8 cellular contexts compared by ENCODE assay signal in the genomic region with DNA sequence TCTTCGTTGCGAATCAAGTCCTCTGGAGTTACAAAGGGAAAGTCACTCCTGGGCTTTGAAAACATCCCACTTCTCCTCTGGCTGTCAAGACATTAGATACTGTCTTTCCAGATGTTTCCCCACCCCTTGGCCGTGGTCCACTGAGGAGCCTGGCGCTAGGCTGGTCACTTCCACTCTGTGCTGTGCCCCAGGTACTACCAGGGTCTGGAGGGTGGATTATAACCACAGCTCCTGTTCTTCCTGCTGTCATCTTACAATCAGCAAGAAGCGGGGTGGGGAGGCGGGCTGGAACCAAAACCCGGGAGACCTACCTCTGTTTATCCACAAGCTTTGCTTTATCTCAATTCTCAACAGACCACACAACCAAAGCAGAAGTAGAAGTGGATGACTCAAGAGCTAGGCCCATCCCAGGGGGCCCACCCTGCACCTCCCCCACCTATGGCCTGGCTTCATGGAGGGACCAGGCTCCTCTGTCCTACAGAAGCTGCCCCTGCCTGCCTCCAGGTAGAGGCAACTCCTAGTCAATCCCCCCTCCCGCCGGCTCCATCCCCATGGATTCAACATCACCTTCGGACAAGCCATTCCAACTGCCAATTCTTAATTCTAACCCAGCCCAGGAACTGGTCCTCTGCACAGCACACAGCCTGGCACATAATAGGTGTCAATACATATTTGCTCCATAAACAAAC. TPM values are rescaled to one million over a fixed set of nuclear protein-coding genes. Genes with fewer than 3 reads are reported as not detected.
DNase-seq lines count a peak whose midpoint lies in the region; ATAC-seq, FAIRE-seq and TF ChIP-seq lines count a peak whose summit lies in the region.

No MANE protein-coding gene starts in this region.

- peaks cover 67% of the 10 kb centered on the region for H3F3A ChIP-seq in smooth muscle cell (ENCODE audit: low read depth)

- peaks cover 86% of the 10 kb centered on the region for H3K4me1 Mint-ChIP-seq in endodermal cell

- peak overlapping the region; percentile 86 for H3K4me2 ChIP-seq in smooth muscle cell

- H3K27me3 ChIP-seq in RWPE2 (ENCODE audit: insufficient read depth, poor library complexity, severe bottlenecking) (no peaks in the 10 kb centered on the region), endodermal cell (ENCODE audit: control insufficient read depth, insufficient read depth, low read length, poor library complexity, severe bottlenecking) (no peaks in the 10 kb centered on the region), smooth muscle cell (ENCODE audit: low read depth) (no peaks in the 10 kb centered on the region)

- peak overlapping the region; percentile 35 for H3K4me3 Mint-ChIP-seq in endodermal cell

- DNase-seq in RWPE2 (ENCODE audit: low spot score) (no peak), endodermal cell (no peak), smooth muscle cell (lab: John Stamatoyannopoulos, UW; ENCODE audit: unreplicated experiment) (no peak), HTR-8/SVneo (ENCODE audit: insufficient read length, low spot score) (no peak), NCI-H1048 (lab: John Stamatoyannopoulos, UW) (no peak)

- H3K27ac ChIP-seq in RWPE2 (ENCODE audit: poor library complexity, severe bottlenecking) (peak overlapping the region; percentile 98), endodermal cell (ENCODE audit: low read depth, low read length) (peak overlapping the region; percentile 55), smooth muscle cell (ENCODE audit: low read depth) (peak overlapping the region; percentile 100)

- H3K36me3 ChIP-seq in RWPE2 (ENCODE audit: low read depth), result no peaks in the 10 kb centered on the region; the same call in 1 of the 2 replicates
- peaks cover 80% of the 10 kb centered on the region for H3K36me3 ChIP-seq in endodermal cell (ENCODE audit: control insufficient read depth, insufficient read depth, low read length)
- H3K36me3 ChIP-seq in smooth muscle cell (ENCODE audit: low read depth), result no peaks in the 10 kb centered on the region

- no peaks in the 10 kb centered on the region for H3K9me3 ChIP-seq in RWPE2 (ENCODE audit: severe bottlenecking)
- H3K9me3 ChIP-seq in endodermal cell (ENCODE audit: control insufficient read depth, low read length), result no peaks in the 10 kb centered on the region
- H3K9me3 ChIP-seq in smooth muscle cell (replicated peaks; ENCODE audit: low read depth), result no peaks in the 10 kb centered on the region

- H3K36me3 Mint-ChIP-seq in endodermal cell (ENCODE audit: low read depth), result peaks cover 59% of the 10 kb centered on the region

- H3K4me1 ChIP-seq in RWPE2 (ENCODE audit: insufficient read depth, poor library complexity, severe bottlenecking), result peaks cover 81% of the 10 kb centered on the region
- H3K4me1 ChIP-seq in endodermal cell (ENCODE audit: control insufficient read depth, insufficient read depth, low read length), result peaks cover 61% of the 10 kb centered on the region
- H3K4me1 ChIP-seq in smooth muscle cell (ENCODE audit: low read depth), result peaks cover 93% of the 10 kb centered on the region

- H4K20me1 ChIP-seq in smooth muscle cell (ENCODE audit: low read depth), result peaks cover 100% of the 10 kb centered on the region

- no peak for FAIRE-seq in HTR-8/SVneo (lab: Jason Lieb, UNC)

- peak overlapping the region; percentile 79 for H3K27ac Mint-ChIP-seq in endodermal cell

- ATAC-seq in GM18868 (IDR thresholded peaks at IDR 0.05; ENCODE audit: unreplicated experiment), result peak; percentile 26
- no peak for ATAC-seq in RWPE2 (ENCODE audit: low read depth)
- ATAC-seq in HG02588 (IDR thresholded peaks at IDR 0.05; ENCODE audit: unreplicated experiment), result no peak
- no peak for ATAC-seq in GM21528 (IDR thresholded peaks at IDR 0.05; ENCODE audit: low FRiP score, unreplicated experiment)

- H3K9ac ChIP-seq in endodermal cell (ENCODE audit: extremely low read depth, low read length, poor library complexity, severe bottlenecking), result no peak overlapping the region
- peak overlapping the region; percentile 89 for H3K9ac ChIP-seq in smooth muscle cell (ENCODE audit: low read depth)

- TF ChIP-seq CTCF in RWPE2 (IDR thresholded peaks at IDR 0.05; ENCODE audit: poor library complexity, severe bottlenecking) (no peak), endodermal cell (conservative IDR thresholded peaks at IDR 0.05) (no peak), smooth muscle cell (IDR thresholded peaks at IDR 0.05; ENCODE audit: borderline replicate concordance, insufficient read depth, poor library complexity, severe bottlenecking) (no peak)

- H2AFZ ChIP-seq in smooth muscle cell (ENCODE audit: low read depth), result no peak overlapping the region

- H3K4me3 ChIP-seq in RWPE2 (ENCODE audit: severe bottlenecking) (no peak overlapping the region), endodermal cell (ENCODE audit: low read length) (no peak overlapping the region), smooth muscle cell (peak overlapping the region; percentile 15)

- H3K9me3 Mint-ChIP-seq in endodermal cell, result no peaks in the 10 kb centered on the region

- 83 to 85% methylated on average over 4 to 10 of the region's 10 CpGs for WGBS in endodermal cell (ENCODE audit: insufficient coverage in 1 of 2, insufficient read length in 1 of 2), 2 experiments
- WGBS in smooth muscle cell (ENCODE audit: low lambda C conversion rate), result 21% methylated on average over 10 of the region's 10 CpGs

- H3K79me2 ChIP-seq in smooth muscle cell (ENCODE audit: low read depth), result peaks cover 100% of the 10 kb centered on the region

- no peaks in the 10 kb centered on the region for H3K27me3 Mint-ChIP-seq in endodermal cell (ENCODE audit: insufficient read depth)

RNA-seq across cellular contexts. Expression of a gene that starts 17.8 kb away (rescaled TPM):
- total RNA-seq in endodermal cell, result 10 to 100 TPM; 52.4 to 67.4 TPM
- 16.5 TPM for polyA plus RNA-seq in endodermal cell (2013, experiment 1 of 2)
- polyA plus RNA-seq in endodermal cell (2013, experiment 2 of 2), result 16.2 TPM
- 114 and 142 TPM in 2 replicates for total RNA-seq in smooth muscle cell
- polyA plus RNA-seq in smooth muscle cell, result 134 and 136 TPM in 2 replicates
